1 cellular context compared by ENCODE assay signal in the genomic region with DNA sequence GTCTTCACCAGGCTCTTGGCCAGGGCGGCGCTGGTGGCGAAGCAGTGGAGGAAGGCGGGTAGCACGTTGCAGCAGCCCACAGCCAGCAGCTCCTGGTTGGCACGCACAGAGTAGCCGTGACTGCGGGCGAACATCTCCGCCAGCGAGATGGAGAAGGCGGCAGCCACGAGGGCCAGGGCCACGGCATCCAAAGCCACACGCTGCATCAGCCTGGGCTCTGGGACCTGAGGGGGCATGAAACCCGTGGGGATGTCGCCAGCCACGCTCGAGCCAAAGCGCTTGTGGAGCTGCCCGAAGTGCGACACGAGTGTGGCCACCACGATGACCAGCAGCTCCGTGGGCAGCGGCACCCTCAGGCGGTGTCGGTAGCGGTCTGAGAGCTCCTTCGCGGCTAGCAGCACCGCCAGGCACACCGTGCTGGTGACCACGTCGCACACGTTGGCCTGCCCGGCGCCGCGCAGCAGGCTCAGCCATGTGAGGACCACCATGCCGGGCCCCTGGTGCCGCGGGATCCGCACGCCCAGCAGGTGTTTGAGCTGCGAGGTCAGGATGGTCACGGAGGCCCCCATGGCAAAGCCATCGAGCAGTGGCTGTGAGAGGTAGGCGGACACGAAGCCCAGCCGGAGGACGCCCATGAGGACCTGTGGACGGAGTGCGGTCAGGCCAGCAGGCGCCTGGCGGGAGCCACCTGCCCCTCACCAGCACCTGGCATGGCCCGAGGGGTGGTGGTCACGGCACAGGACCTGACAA.
TF ChIP-seq lines count a peak whose summit lies in the region.

No MANE protein-coding gene starts in this region.

TF ChIP-seq in HepG2, 621 proteins besides CTCF, POLR2A, EP300 and RAD21:
- TF ChIP-seq YY1 (IDR thresholded peaks at IDR 0.05; ENCODE audit: insufficient read depth, insufficient replicate concordance, low read depth, low read length), result no peak
- no peak for TF ChIP-seq ZFX (CRISPR knock-in tag; IDR thresholded peaks at IDR 0.05; ENCODE audit: low read depth)
- no peak for TF ChIP-seq ZNF33A (CRISPR knock-in tag; IDR thresholded peaks at IDR 0.05; ENCODE audit: borderline replicate concordance)
- no peak for TF ChIP-seq ZNF674 (CRISPR knock-in tag; IDR thresholded peaks at IDR 0.05; ENCODE audit: low read depth)
- 0 out of 2 replicates have a peak, but pooled peaks have one; percentile 50 for TF ChIP-seq HNRNPL (IDR thresholded peaks at IDR 0.05; ENCODE audit: low read depth, low read length)
- no peak for TF ChIP-seq ZNF75D (CRISPR knock-in tag; IDR thresholded peaks at IDR 0.05; ENCODE audit: borderline replicate concordance)
- no peak for TF ChIP-seq ZNF652 (CRISPR knock-in tag; IDR thresholded peaks at IDR 0.05; ENCODE audit: borderline replicate concordance, low read depth)
- TF ChIP-seq, protein P1, sequence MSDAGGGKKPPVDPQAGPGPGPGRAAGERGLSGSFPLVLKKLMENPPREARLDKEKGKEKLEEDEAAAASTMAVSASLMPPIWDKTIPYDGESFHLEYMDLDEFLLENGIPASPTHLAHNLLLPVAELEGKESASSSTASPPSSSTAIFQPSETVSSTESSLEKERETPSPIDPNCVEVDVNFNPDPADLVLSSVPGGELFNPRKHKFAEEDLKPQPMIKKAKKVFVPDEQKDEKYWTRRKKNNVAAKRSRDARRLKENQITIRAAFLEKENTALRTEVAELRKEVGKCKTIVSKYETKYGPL (CRISPR knock-in tag; IDR thresholded peaks at IDR 0.05), result no peak
- no peak for TF ChIP-seq SRSF9 (IDR thresholded peaks at IDR 0.05; ENCODE audit: borderline replicate concordance, insufficient read depth, low read depth, low read length, poor library complexity, severe bottlenecking)
- TF ChIP-seq, protein P2, sequence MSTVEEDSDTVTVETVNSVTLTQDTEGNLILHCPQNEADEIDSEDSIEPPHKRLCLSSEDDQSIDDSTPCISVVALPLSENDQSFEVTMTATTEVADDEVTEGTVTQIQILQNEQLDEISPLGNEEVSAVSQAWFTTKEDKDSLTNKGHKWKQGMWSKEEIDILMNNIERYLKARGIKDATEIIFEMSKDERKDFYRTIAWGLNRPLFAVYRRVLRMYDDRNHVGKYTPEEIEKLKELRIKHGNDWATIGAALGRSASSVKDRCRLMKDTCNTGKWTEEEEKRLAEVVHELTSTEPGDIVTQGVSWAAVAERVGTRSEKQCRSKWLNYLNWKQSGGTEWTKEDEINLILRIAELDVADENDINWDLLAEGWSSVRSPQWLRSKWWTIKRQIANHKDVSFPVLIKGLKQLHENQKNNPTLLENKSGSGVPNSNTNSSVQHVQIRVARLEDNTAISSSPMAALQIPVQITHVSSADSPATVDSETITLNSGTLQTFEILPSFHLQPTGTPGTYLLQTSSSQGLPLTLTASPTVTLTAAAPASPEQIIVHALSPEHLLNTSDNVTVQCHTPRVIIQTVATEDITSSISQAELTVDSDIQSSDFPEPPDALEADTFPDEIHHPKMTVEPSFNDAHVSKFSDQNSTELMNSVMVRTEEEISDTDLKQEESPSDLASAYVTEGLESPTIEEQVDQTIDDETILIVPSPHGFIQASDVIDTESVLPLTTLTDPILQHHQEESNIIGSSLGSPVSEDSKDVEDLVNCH (CRISPR knock-in tag; IDR thresholded peaks at IDR 0.05), result no peak
- TF ChIP-seq, protein P3, sequence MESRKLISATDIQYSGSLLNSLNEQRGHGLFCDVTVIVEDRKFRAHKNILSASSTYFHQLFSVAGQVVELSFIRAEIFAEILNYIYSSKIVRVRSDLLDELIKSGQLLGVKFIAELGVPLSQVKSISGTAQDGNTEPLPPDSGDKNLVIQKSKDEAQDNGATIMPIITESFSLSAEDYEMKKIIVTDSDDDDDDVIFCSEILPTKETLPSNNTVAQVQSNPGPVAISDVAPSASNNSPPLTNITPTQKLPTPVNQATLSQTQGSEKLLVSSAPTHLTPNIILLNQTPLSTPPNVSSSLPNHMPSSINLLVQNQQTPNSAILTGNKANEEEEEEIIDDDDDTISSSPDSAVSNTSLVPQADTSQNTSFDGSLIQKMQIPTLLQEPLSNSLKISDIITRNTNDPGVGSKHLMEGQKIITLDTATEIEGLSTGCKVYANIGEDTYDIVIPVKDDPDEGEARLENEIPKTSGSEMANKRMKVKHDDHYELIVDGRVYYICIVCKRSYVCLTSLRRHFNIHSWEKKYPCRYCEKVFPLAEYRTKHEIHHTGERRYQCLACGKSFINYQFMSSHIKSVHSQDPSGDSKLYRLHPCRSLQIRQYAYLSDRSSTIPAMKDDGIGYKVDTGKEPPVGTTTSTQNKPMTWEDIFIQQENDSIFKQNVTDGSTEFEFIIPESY (CRISPR knock-in tag; IDR thresholded peaks at IDR 0.05), result peak; percentile 49; the same call in 1 of the 2 replicates
- TF ChIP-seq RBFOX2 (IDR thresholded peaks at IDR 0.05; ENCODE audit: low read depth, low read length), result peak; percentile 42; the same call in 1 of the 2 replicates
TF ChIP-seq in HepG2: peak in this region for 3.
